ENCODE assay signal across 1 cellular context in the genomic region with DNA sequence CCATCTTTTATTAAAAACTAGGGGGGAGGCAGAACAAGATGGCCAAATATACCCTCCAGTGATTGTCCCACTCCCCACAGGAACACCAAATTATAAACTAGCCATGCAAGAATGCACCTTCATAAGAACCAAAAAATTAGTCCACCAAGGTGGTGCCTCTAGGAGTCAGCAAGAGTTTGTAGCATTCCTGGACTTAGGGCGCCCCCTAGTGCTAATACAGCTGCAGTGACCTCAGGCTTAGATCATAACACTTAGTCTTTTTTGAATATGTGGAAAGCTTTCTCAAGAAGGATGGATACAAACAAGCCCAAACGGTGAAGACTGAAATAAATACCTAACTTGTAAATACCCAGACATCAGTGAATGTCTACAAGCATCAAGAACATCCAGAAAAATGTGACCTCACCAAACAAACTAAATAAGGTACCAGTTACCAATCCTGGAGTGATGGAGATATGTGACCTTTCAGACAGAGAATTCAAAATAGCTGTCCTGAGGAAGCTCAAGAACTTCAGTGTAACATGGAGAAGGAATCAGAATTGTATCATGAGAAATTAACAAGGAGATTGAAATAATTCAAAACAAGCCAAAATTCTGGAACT.
TF ChIP-seq lines count a peak whose summit lies in the region.

No MANE protein-coding gene starts in this region.

TF ChIP-seq in K562, 482 proteins besides CTCF, POLR2A, EP300 and RAD21 (continued from another document):
- TF ChIP-seq, protein P1, sequence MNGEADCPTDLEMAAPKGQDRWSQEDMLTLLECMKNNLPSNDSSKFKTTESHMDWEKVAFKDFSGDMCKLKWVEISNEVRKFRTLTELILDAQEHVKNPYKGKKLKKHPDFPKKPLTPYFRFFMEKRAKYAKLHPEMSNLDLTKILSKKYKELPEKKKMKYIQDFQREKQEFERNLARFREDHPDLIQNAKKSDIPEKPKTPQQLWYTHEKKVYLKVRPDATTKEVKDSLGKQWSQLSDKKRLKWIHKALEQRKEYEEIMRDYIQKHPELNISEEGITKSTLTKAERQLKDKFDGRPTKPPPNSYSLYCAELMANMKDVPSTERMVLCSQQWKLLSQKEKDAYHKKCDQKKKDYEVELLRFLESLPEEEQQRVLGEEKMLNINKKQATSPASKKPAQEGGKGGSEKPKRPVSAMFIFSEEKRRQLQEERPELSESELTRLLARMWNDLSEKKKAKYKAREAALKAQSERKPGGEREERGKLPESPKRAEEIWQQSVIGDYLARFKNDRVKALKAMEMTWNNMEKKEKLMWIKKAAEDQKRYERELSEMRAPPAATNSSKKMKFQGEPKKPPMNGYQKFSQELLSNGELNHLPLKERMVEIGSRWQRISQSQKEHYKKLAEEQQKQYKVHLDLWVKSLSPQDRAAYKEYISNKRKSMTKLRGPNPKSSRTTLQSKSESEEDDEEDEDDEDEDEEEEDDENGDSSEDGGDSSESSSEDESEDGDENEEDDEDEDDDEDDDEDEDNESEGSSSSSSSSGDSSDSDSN (IDR thresholded peaks at IDR 0.05; ENCODE audit: borderline replicate concordance in 1 of 2, low read depth in 2 of 2, low read length in 2 of 2) = no peak
- TF ChIP-seq ZBTB11 (CRISPR knock-in tag; IDR thresholded peaks at IDR 0.05) = no peak
- no peak for TF ChIP-seq SRF (CRISPR knock-in tag; IDR thresholded peaks at IDR 0.05)
- TF ChIP-seq TARDBP (IDR thresholded peaks at IDR 0.05) = no peak
- TF ChIP-seq SOX6 (IDR thresholded peaks at IDR 0.05) = 0 out of 2 replicates have a peak, but pooled peaks have one; percentile 12
- no peak for TF ChIP-seq FUS (optimal IDR thresholded peaks at IDR 0.05; ENCODE audit: low read depth, low read length)
- TF ChIP-seq MAFK (IDR thresholded peaks at IDR 0.05; ENCODE audit: low read length) = no peak
- TF ChIP-seq DEAF1 (CRISPR knock-in tag; IDR thresholded peaks at IDR 0.05) = peak; percentile 65
- no peak for TF ChIP-seq ETV5 (CRISPR knock-in tag; IDR thresholded peaks at IDR 0.05; ENCODE audit: low read depth)
- no peak for TF ChIP-seq ZNF217 (CRISPR knock-in tag; IDR thresholded peaks at IDR 0.05)
- TF ChIP-seq ZNF184 (CRISPR knock-in tag; IDR thresholded peaks at IDR 0.05) = no peak
- TF ChIP-seq DACH1 (IDR thresholded peaks at IDR 0.05; ENCODE audit: partially characterized antibody) = peak; percentile 27
- TF ChIP-seq SMC3 (conservative IDR thresholded peaks at IDR 0.05; ENCODE audit: insufficient read depth, low read depth, low read length) = peak; percentile 83
- no peak for TF ChIP-seq FOS (IDR thresholded peaks at IDR 0.05; ENCODE audit: extremely low read depth, insufficient read length)
- no peak for TF ChIP-seq ZNF318 (IDR thresholded peaks at IDR 0.05; ENCODE audit: borderline replicate concordance in 1 of 2, low read depth in 1 of 2)
